ENCODE assay signal across 8 cellular contexts in the genomic region with DNA sequence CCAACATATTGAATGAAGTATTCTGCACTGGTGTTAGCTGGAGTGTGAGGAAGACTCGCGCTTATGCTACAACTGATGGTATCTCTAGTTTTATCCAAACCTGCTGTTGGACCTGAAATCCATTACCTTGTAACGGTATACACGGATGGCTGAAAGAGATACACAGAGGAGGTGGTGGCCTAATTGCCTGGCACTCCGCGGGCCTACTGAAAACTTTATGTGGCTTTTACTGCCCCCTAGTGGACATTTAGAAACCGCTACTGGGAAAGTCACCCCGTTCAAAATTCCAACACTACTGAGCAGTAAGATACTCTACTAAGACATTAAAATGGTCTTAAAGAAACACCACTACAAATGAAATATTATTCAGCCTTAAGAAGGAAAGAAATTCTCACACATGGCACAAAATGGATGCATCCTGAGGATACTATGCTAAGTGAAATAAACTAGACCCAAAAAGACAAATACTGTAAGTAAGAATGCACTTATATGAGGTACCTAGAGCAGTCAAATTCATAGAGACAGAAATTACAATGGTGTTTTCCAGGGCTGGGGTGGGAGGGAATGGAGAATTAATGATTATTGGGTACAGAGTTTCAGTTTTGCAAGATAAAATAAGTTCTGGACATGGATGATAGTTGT.
A peak's percentile ranks its signal among the peaks of the same experiment; 100 is the strongest.
DNase-seq lines count a peak whose midpoint lies in the region; ATAC-seq and TF ChIP-seq lines count a peak whose summit lies in the region.

No MANE protein-coding gene starts in this region.

- no peaks in the 10 kb centered on the region for H3K36me3 ChIP-seq in body of pancreas (replicated peaks in 1 of 2; ENCODE audit: insufficient read depth in 1 of 2, low read depth in 2 of 2)

- intact Hi-C loops in body of pancreas (cut with DNase I) = loop anchor here (10.0 kb wide), 1 partner anchor 448 kb away; no protein-coding TSS in a partner anchor

- peak; percentile 64 for DNase-seq in ACHN
- peak; percentile 72 for DNase-seq in NB4 (ENCODE audit: low read depth)
- peak; percentile 60 to 80 (median 76) for DNase-seq in body of pancreas
- DNase-seq in immature natural killer cell = peak; percentile 44 to 57 (median 51)
- DNase-seq in stimulated activated CD4-positive, alpha-beta T cell treated with anti-CD3 and anti-CD28 coated beads, Interleukin-12 subunit alpha, Interleukin-12 subunit beta, amount 100 ng/mL, for 48 hours (ENCODE audit: low read depth in 2 of 3, low spot score in 1 of 3) = peak; percentile 8 to 40 (median 8)
- no peak for DNase-seq in cortex of kidney (lab: John Stamatoyannopoulos, UW)

- in situ Hi-C loops in ACHN (cut with HindIII; ENCODE audit: low pct_ligation_motif_present, low pct_unique_long_range_greater_than_20kb, low sequenced_read_pairs) = no loop called here

- WGBS in body of pancreas, 2 donors = 9 to 14% methylated on average over 8 of the region's 8 CpGs

- H3K4me1 Mint-ChIP-seq in immature natural killer cell = no peaks in the 10 kb centered on the region

- peak; percentile 67 for TF ChIP-seq CTCF in GM12873 (IDR thresholded peaks at IDR 0.05; ENCODE audit: insufficient read depth, low read depth, low read length, missing control alignments)
- peak; percentile 52 for TF ChIP-seq CTCF in NB4 (IDR thresholded peaks at IDR 0.05; ENCODE audit: low read depth, low read length)
- peak; percentile 68 to 94 (median 84) for TF ChIP-seq CTCF in body of pancreas (IDR thresholded peaks at IDR 0.05)

- H3K4me3 Mint-ChIP-seq in immature natural killer cell = no peak overlapping the region

- ATAC-seq in SK-N-SH treated with all-trans-retinoic acid at 6 μM for 48 hours (peak; percentile 92), body of pancreas (peak; percentile 81)

- no peaks in the 10 kb centered on the region for H3K27me3 ChIP-seq in body of pancreas

- no peak overlapping the region for H3K27ac Mint-ChIP-seq in immature natural killer cell

- no peak for TF ChIP-seq POLR2A in NB4 (IDR thresholded peaks at IDR 0.05; ENCODE audit: extremely low read depth, insufficient read length)
- no peak for TF ChIP-seq POLR2A in body of pancreas (IDR thresholded peaks at IDR 0.05)

- no peak overlapping the region for H3K4me3 ChIP-seq in NB4 (ENCODE audit: low read depth, low read length)
- no peak overlapping the region for H3K4me3 ChIP-seq in body of pancreas

- no peaks in the 10 kb centered on the region for H3K9me3 ChIP-seq in body of pancreas

- H3K27ac ChIP-seq in body of pancreas = no peak overlapping the region

- H3K9me3 Mint-ChIP-seq in immature natural killer cell = no peaks in the 10 kb centered on the region

- H3K27me3 Mint-ChIP-seq in immature natural killer cell (ENCODE audit: low read depth in 3 of 3) = peaks cover 0 to 4% (median 0%) of the 10 kb centered on the region in 3 donors

- peaks cover 0 to 11% (median 0%) of the 10 kb centered on the region in 3 donors for H3K36me3 Mint-ChIP-seq in immature natural killer cell

- H3K4me1 ChIP-seq in body of pancreas = peaks cover 19% of the 10 kb centered on the region

TF ChIP-seq in SK-N-SH treated with all-trans-retinoic acid at 6 μM for 48 hours, 23 proteins besides CTCF, POLR2A, EP300 and RAD21 (continues in another document):
- TF ChIP-seq BACH2 (CRISPR knock-in tag; IDR thresholded peaks at IDR 0.05; ENCODE audit: borderline replicate concordance) (no peak), SNAI2 (CRISPR knock-in tag; IDR thresholded peaks at IDR 0.05) (no peak), TOX (CRISPR knock-in tag; IDR thresholded peaks at IDR 0.05; ENCODE audit: borderline replicate concordance) (no peak), ZC3H10 (CRISPR knock-in tag; IDR thresholded peaks at IDR 0.05) (no peak), ESRRG (CRISPR knock-in tag; IDR thresholded peaks at IDR 0.05) (no peak), ZNF565 (CRISPR knock-in tag; conservative IDR thresholded peaks at IDR 0.05; ENCODE audit: low read depth) (no peak), OSR1 (CRISPR knock-in tag; IDR thresholded peaks at IDR 0.05) (no peak), ZNF8 (CRISPR knock-in tag; IDR thresholded peaks at IDR 0.05) (no peak), PPARA (CRISPR knock-in tag; IDR thresholded peaks at IDR 0.05; ENCODE audit: borderline replicate concordance) (no peak), ZFP3 (CRISPR knock-in tag; IDR thresholded peaks at IDR 0.05) (no peak)
- TF ChIP-seq, protein P1, sequence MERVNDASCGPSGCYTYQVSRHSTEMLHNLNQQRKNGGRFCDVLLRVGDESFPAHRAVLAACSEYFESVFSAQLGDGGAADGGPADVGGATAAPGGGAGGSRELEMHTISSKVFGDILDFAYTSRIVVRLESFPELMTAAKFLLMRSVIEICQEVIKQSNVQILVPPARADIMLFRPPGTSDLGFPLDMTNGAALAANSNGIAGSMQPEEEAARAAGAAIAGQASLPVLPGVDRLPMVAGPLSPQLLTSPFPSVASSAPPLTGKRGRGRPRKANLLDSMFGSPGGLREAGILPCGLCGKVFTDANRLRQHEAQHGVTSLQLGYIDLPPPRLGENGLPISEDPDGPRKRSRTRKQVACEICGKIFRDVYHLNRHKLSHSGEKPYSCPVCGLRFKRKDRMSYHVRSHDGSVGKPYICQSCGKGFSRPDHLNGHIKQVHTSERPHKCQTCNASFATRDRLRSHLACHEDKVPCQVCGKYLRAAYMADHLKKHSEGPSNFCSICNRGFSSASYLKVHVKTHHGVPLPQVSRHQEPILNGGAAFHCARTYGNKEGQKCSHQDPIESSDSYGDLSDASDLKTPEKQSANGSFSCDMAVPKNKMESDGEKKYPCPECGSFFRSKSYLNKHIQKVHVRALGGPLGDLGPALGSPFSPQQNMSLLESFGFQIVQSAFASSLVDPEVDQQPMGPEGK (CRISPR knock-in tag; IDR thresholded peaks at IDR 0.05; ENCODE audit: borderline replicate concordance) = no peak
- TF ChIP-seq, protein P2, sequence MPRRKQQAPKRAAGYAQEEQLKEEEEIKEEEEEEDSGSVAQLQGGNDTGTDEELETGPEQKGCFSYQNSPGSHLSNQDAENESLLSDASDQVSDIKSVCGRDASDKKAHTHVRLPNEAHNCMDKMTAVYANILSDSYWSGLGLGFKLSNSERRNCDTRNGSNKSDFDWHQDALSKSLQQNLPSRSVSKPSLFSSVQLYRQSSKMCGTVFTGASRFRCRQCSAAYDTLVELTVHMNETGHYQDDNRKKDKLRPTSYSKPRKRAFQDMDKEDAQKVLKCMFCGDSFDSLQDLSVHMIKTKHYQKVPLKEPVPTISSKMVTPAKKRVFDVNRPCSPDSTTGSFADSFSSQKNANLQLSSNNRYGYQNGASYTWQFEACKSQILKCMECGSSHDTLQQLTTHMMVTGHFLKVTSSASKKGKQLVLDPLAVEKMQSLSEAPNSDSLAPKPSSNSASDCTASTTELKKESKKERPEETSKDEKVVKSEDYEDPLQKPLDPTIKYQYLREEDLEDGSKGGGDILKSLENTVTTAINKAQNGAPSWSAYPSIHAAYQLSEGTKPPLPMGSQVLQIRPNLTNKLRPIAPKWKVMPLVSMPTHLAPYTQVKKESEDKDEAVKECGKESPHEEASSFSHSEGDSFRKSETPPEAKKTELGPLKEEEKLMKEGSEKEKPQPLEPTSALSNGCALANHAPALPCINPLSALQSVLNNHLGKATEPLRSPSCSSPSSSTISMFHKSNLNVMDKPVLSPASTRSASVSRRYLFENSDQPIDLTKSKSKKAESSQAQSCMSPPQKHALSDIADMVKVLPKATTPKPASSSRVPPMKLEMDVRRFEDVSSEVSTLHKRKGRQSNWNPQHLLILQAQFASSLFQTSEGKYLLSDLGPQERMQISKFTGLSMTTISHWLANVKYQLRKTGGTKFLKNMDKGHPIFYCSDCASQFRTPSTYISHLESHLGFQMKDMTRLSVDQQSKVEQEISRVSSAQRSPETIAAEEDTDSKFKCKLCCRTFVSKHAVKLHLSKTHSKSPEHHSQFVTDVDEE (CRISPR knock-in tag; IDR thresholded peaks at IDR 0.05) = no peak
- TF ChIP-seq, protein P3, sequence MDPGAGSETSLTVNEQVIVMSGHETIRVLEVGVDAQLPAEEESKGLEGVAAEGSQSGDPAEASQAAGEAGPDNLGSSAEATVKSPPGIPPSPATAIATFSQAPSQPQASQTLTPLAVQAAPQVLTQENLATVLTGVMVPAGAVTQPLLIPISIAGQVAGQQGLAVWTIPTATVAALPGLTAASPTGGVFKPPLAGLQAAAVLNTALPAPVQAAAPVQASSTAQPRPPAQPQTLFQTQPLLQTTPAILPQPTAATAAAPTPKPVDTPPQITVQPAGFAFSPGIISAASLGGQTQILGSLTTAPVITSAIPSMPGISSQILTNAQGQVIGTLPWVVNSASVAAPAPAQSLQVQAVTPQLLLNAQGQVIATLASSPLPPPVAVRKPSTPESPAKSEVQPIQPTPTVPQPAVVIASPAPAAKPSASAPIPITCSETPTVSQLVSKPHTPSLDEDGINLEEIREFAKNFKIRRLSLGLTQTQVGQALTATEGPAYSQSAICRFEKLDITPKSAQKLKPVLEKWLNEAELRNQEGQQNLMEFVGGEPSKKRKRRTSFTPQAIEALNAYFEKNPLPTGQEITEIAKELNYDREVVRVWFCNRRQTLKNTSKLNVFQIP (CRISPR knock-in tag; IDR thresholded peaks at IDR 0.05; ENCODE audit: borderline replicate concordance, low read depth) = no peak
- TF ChIP-seq, protein P4, sequence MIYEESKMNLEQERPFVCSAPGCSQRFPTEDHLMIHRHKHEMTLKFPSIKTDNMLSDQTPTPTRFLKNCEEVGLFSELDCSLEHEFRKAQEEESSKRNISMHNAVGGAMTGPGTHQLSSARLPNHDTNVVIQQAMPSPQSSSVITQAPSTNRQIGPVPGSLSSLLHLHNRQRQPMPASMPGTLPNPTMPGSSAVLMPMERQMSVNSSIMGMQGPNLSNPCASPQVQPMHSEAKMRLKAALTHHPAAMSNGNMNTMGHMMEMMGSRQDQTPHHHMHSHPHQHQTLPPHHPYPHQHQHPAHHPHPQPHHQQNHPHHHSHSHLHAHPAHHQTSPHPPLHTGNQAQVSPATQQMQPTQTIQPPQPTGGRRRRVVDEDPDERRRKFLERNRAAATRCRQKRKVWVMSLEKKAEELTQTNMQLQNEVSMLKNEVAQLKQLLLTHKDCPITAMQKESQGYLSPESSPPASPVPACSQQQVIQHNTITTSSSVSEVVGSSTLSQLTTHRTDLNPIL (CRISPR knock-in tag; IDR thresholded peaks at IDR 0.05; ENCODE audit: low read depth) = no peak
- TF ChIP-seq, protein P5, sequence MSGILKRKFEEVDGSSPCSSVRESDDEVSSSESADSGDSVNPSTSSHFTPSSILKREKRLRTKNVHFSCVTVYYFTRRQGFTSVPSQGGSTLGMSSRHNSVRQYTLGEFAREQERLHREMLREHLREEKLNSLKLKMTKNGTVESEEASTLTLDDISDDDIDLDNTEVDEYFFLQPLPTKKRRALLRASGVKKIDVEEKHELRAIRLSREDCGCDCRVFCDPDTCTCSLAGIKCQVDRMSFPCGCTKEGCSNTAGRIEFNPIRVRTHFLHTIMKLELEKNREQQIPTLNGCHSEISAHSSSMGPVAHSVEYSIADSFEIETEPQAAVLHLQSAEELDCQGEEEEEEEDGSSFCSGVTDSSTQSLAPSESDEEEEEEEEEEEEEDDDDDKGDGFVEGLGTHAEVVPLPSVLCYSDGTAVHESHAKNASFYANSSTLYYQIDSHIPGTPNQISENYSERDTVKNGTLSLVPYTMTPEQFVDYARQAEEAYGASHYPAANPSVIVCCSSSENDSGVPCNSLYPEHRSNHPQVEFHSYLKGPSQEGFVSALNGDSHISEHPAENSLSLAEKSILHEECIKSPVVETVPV (CRISPR knock-in tag; IDR thresholded peaks at IDR 0.05) = no peak
